ENCODE assay signal across 19 cellular contexts in genomic region chr1:152685823-152686222, GRCh38. TPM values are rescaled to one million over a fixed set of nuclear protein-coding genes. Genes with fewer than 3 reads are reported as not detected.
"Had no signal": no experiment of that assay in that cellular context is flagged by ENCODE, and none has a peak within 500 bp of the region (broad histone marks: within the 10 kb centered on the region; RNA-seq: fewer than 3 reads in every experiment).

TSS of gene LCE2B (plus strand) at chr1:152686123. CDS start at chr1:152686844, 721 bp downstream.

RNA-seq across cellular contexts. Expression of gene LCE2B, which starts in this region (rescaled TPM):
- total RNA-seq: activated naive CD4-positive, alpha-beta T cell treated with anti-CD3 and anti-CD28 coated beads for 36 hours; activated naive CD4-positive, alpha-beta T cell treated with anti-CD3 and anti-CD28 coated beads, Interleukin-2, amount 50 U/mL, for 72 hours; activated naive CD8-positive, alpha-beta T cell treated with anti-CD3 and anti-CD28 coated beads for 36 hours; activated naive CD8-positive, alpha-beta T cell treated with anti-CD3 and anti-CD28 coated beads, Interleukin-2, amount 10 ng/mL, durations not matched to agents 7 days and 5 days; activated T-cell treated with anti-CD3 and anti-CD28 coated beads, Interleukin-2, amount 50 U/mL, for 4 hours; activated T-cell treated with anti-CD3 and anti-CD28 coated beads, Interleukin-2, amount 50 U/mL, for 72 hours; activated T-helper 1 cell treated with anti-CD3 and anti-CD28 coated beads, Interleukin-12 subunit alpha, Interleukin-12 subunit beta, Interleukin-2, Interleukin-4 antibody, amounts not matched to agents 30 ng/mL and 10 ng/mL and 1 ng/mL, durations not matched to agents 14 hours and 24 hours and 36 hours; activated T-helper 17 cell treated with anti-CD3 and anti-CD28 coated beads, Interleukin-2, amount 50 U/mL, for 72 hours; activated T-helper 2 cell treated with anti-CD3 and anti-CD28 coated beads, Interferon-gamma antibody, Interleukin-2, Interleukin-4, amounts not matched to agents 10 μg/mL and 5 μg/mL and 100 μg/mL, durations not matched to agents 14 hours and 24 hours and 36 hours; adrenal gland; aorta; ascending aorta; astrocyte; body of pancreas; breast epithelium; bronchial epithelial cell; cardiac muscle cell; cardiac septum; cerebellum had no signal
